ENCODE assay signal across 22 cellular contexts in the genomic region with DNA sequence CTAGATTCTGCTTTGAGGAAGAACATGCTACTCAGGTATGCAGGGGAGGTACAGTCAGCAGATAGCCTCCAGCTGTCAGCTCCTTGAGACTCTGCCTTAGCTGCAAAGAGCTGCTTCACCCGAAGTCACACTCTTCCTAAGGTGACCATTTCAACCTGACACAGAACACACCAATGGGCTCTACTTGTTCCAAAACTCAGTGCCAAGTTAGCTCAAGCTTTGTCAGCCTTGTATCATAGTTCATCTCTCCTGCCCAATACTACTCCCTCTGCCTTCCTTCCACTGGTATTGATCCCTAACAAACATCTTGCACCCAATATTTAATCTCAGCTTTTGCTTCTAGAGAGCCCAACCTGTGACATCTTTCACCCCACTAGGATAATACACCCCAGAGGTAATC. TPM values are rescaled to one million over a fixed set of nuclear protein-coding genes. Genes with fewer than 3 reads are reported as not detected.
"Had no signal": no experiment of that assay in that cellular context is flagged by ENCODE, and none has a peak within 500 bp of the region (broad histone marks: within the 10 kb centered on the region; RNA-seq: fewer than 3 reads in every experiment).

No MANE protein-coding gene starts in this region.

- H3K4me1 ChIP-seq: left ventricle myocardium inferior, pancreas, prostate gland, suprapubic skin, tibial nerve, uterus had no signal

- H3K27me3 ChIP-seq: hepatocyte, pancreas, suprapubic skin, tibial nerve, uterus had no signal

- H3K9me3 ChIP-seq: left ventricle myocardium inferior, pancreas, prostate gland, suprapubic skin, thoracic aorta, tibial nerve, uterus had no signal

- DNase-seq: kidney glomerular epithelial cell; left cardiac atrium; left ventricle myocardium inferior; mesendoderm; naive thymus-derived CD4-positive, alpha-beta T cell; nucleus accumbens; pancreas; posterior cingulate gyrus; retina; right cardiac atrium; stimulated activated CD4-positive, alpha-beta T cell treated with anti-CD3 and anti-CD28 coated beads, Interleukin-4, amount 100 ng/mL, for 24 hours; stimulated activated naive CD4-positive, alpha-beta T cell; uterus had no signal

- H3K4me3 ChIP-seq: hepatocyte, left ventricle myocardium inferior, lung, pancreas, prostate gland, skin epidermis, suprapubic skin, thoracic aorta, tibial nerve, uterus had no signal

- ATAC-seq: left cardiac atrium; naive thymus-derived CD4-positive, alpha-beta T cell; natural killer cell treated with Interleukin-12 subunit alpha and Interleukin-12 subunit beta and Interleukin-15 and Interleukin-18, amount 100 ng/mL, for 72 hours; pancreas; right cardiac atrium; stimulated activated effector memory CD8-positive, alpha-beta T cell treated with anti-CD3 and anti-CD28 coated beads, Interleukin-12 subunit alpha, Interleukin-12 subunit beta, amount 100 ng/mL, for 72 hours had no signal

- H3K4me2 ChIP-seq: hepatocyte had no signal

- H3K27ac ChIP-seq: hepatocyte, left ventricle myocardium inferior, pancreas, prostate gland, skin epidermis, suprapubic skin, thoracic aorta, tibial nerve, uterus had no signal

- H3K36me3 ChIP-seq: left ventricle myocardium inferior, pancreas, prostate gland, suprapubic skin, thoracic aorta, tibial nerve, uterus had no signal

- H2AFZ ChIP-seq: hepatocyte had no signal

- H3K79me2 ChIP-seq: hepatocyte had no signal

RNA-seq across cellular contexts. Expression of a gene that starts 7.8 kb away (rescaled TPM):
- total RNA-seq: natural killer cell treated with Interleukin-12 subunit alpha and Interleukin-12 subunit beta and Interleukin-15 and Interleukin-18, amount 100 ng/mL, for 72 hours had no signal
